Comparison of ENCODE assay signal across 8 cellular contexts in genomic region chr5:17189381-17190036, GRCh38. TPM values are rescaled to one million over a fixed set of nuclear protein-coding genes. Genes with fewer than 3 reads are reported as not detected.
DNase-seq lines count a peak whose midpoint lies in the region; ATAC-seq lines count a peak whose summit lies in the region.

No MANE protein-coding gene starts in this region.

- H3K79me2 ChIP-seq in ACC112 (ENCODE audit: control insufficient read depth, insufficient read depth, low read length, unreplicated experiment) = no peaks in the 10 kb centered on the region

- no peak overlapping the region for H3K4me2 ChIP-seq in mesenchymal stem cell (ENCODE audit: low read length, poor library complexity, severe bottlenecking)

- peaks cover 45% of the 10 kb centered on the region for H3K4me1 ChIP-seq in ACC112 (ENCODE audit: control insufficient read depth, insufficient read depth, low read length, unreplicated experiment)
- H3K4me1 ChIP-seq in mesenchymal stem cell (ENCODE audit: control insufficient read depth, insufficient read depth, low read depth, low read length) = peaks cover 7% of the 10 kb centered on the region

- no peak overlapping the region for H4K8ac ChIP-seq in mesenchymal stem cell (ENCODE audit: low read length)

- ATAC-seq in GM18511 (IDR thresholded peaks at IDR 0.05; ENCODE audit: unreplicated experiment) = peak; percentile 75
- peak; percentile 81 for ATAC-seq in HG03342 (IDR thresholded peaks at IDR 0.05; ENCODE audit: unreplicated experiment)
- ATAC-seq in activated CD4-positive, alpha-beta T cell treated with anti-CD3 and anti-CD28 coated beads for 36 hours = peak; percentile 65

- no peak overlapping the region for H3K9ac ChIP-seq in mesenchymal stem cell (ENCODE audit: low read length)

- H3K36me3 ChIP-seq in ACC112 (ENCODE audit: insufficient read depth, low read length) (no peaks in the 10 kb centered on the region), mesenchymal stem cell (ENCODE audit: control insufficient read depth in 1 of 2, insufficient read depth in 2 of 2, low read depth in 1 of 2, low read length in 2 of 2) (no peaks in the 10 kb centered on the region)

- CTCF ChIA-PET in activated CD4-positive, alpha-beta T cell treated with anti-CD3 and anti-CD28 coated beads for 36 hours (lab: Charles Lee) = interaction anchor here (0.6 to 2.8 kb wide), 34 partner anchors 9 to 1125 kb away, joined by 3 to 25 read pairs (median 3); no protein-coding TSS in a partner anchor

- no peak overlapping the region for H4K91ac ChIP-seq in mesenchymal stem cell (ENCODE audit: low read length)

- no peaks in the 10 kb centered on the region for H3K79me1 ChIP-seq in mesenchymal stem cell (replicated peaks; ENCODE audit: low read length, poor library complexity, severe bottlenecking)

- H2AFZ ChIP-seq in ACC112 (ENCODE audit: low read length, unreplicated experiment) (peak overlapping the region; percentile 54), mesenchymal stem cell (ENCODE audit: low read depth, low read length) (no peak overlapping the region)

- H3K23ac ChIP-seq in mesenchymal stem cell (ENCODE audit: low read length in 2 of 2) = no peak overlapping the region

- H2AK5ac ChIP-seq in mesenchymal stem cell (ENCODE audit: low read length, severe bottlenecking) = no peak overlapping the region

- H3K27me3 Mint-ChIP-seq in activated CD4-positive, alpha-beta T cell treated with anti-CD3 and anti-CD28 coated beads for 36 hours = peaks cover 5% of the 10 kb centered on the region

- peak overlapping the region; percentile 39 for H2BK120ac ChIP-seq in mesenchymal stem cell (ENCODE audit: low read depth, low read length)

- H3K27me3 ChIP-seq in ACC112 (ENCODE audit: insufficient read depth, low read length) (no peaks in the 10 kb centered on the region), mesenchymal stem cell (ENCODE audit: control insufficient read depth in 1 of 2, insufficient read depth in 1 of 2, low read length in 2 of 2) (no peaks in the 10 kb centered on the region)

- POLR2A ChIA-PET in activated CD4-positive, alpha-beta T cell treated with anti-CD3 and anti-CD28 coated beads for 36 hours (lab: Charles Lee) = no interaction called here

- H3K27ac Mint-ChIP-seq in activated CD4-positive, alpha-beta T cell treated with anti-CD3 and anti-CD28 coated beads for 36 hours = no peak overlapping the region

- no peaks in the 10 kb centered on the region for H3K36me3 Mint-ChIP-seq in activated CD4-positive, alpha-beta T cell treated with anti-CD3 and anti-CD28 coated beads for 36 hours (ENCODE audit: low read depth)

- no peak overlapping the region for H2BK15ac ChIP-seq in mesenchymal stem cell (ENCODE audit: low read depth, poor library complexity, severe bottlenecking)

- H3K4me3 ChIP-seq in ACC112 (ENCODE audit: low read depth, low read length) = 0 out of 2 replicates have a peak overlapping the region, but pooled peaks have one; percentile 20
- H3K4me3 ChIP-seq in mesenchymal stem cell (ENCODE audit: insufficient read depth in 1 of 2, low read depth in 1 of 2, low read length in 2 of 2) = no peak overlapping the region

- WGBS in mesenchymal stem cell = 11% methylated on average over 10 of the region's 13 CpGs

- intact Hi-C loops in activated CD4-positive, alpha-beta T cell treated with anti-CD3 and anti-CD28 coated beads for 36 hours (cut with DNase I, micrococcal nuclease) = loop anchor here (1.0 to 5.0 kb wide), 5 partner anchors 255 to 1027 kb away; no protein-coding TSS in a partner anchor

- peak overlapping the region; percentile 26 to 79 for H3K18ac ChIP-seq in mesenchymal stem cell (ENCODE audit: low read depth in 1 of 2, low read length in 2 of 2)

- H3K4me3 Mint-ChIP-seq in activated CD4-positive, alpha-beta T cell treated with anti-CD3 and anti-CD28 coated beads for 36 hours = no peak overlapping the region

- no peaks in the 10 kb centered on the region for H3K9me3 Mint-ChIP-seq in activated CD4-positive, alpha-beta T cell treated with anti-CD3 and anti-CD28 coated beads for 36 hours (ENCODE audit: low read depth)

- DNase-seq in NCI-H510A treated with DMSO at 0.1 percent for 48 hours (lab: John Stamatoyannopoulos, UW) (peak; percentile 95), dermis blood vessel endothelial cell (peak; percentile 95), mesenchymal stem cell (peak; percentile 89)
- DNase-seq in activated CD4-positive, alpha-beta T cell treated with anti-CD3 and anti-CD28 coated beads for 36 hours = peak; percentile 83
- peak; percentile 86 for DNase-seq in stimulated activated CD8-positive, alpha-beta memory T cell treated with anti-CD3 and anti-CD28 coated beads, Interleukin-4, amount 100 ng/mL, for 48 hours

- H3K14ac ChIP-seq in mesenchymal stem cell (ENCODE audit: low read length in 2 of 2) = no peak overlapping the region

- H3K27ac ChIP-seq in ACC112 (ENCODE audit: low read depth, low read length) (peak overlapping the region; percentile 27; the same call in 1 of the 2 replicates), mesenchymal stem cell (ENCODE audit: low read length, poor library complexity, severe bottlenecking) (no peak overlapping the region)

- H3K9me3 ChIP-seq in mesenchymal stem cell (ENCODE audit: control insufficient read depth, low read length) = no peaks in the 10 kb centered on the region

- peak overlapping the region in 1 of 2 experiments; percentile 51 for H3K4ac ChIP-seq in mesenchymal stem cell (ENCODE audit: low read depth in 1 of 2, low read length in 2 of 2)

- H3K4me1 Mint-ChIP-seq in activated CD4-positive, alpha-beta T cell treated with anti-CD3 and anti-CD28 coated beads for 36 hours = no peaks in the 10 kb centered on the region

- H2BK5ac ChIP-seq in mesenchymal stem cell (ENCODE audit: low read depth, low read length, poor library complexity, severe bottlenecking) = no peak overlapping the region

- peak overlapping the region; percentile 23 to 96 for H2BK12ac ChIP-seq in mesenchymal stem cell (ENCODE audit: low read length in 2 of 2)

RNA-seq across cellular contexts. Expression of gene BASP1, which starts 27.9 kb away (rescaled TPM):
- 1 to 10 TPM; 1.3 to 1.6 TPM for total RNA-seq in activated CD4-positive, alpha-beta T cell treated with anti-CD3 and anti-CD28 coated beads for 36 hours
- total RNA-seq in dermis blood vessel endothelial cell = 4.4 and 9.3 TPM in 2 replicates
- 308 TPM for polyA plus RNA-seq in mesenchymal stem cell (2013, experiment 1 of 2)
- polyA plus RNA-seq in mesenchymal stem cell (2013, experiment 2 of 2) = 322 TPM
